8 cellular contexts compared by ENCODE assay signal in genomic region chr14:73723799-73724621, GRCh38. TPM values are rescaled to one million over a fixed set of nuclear protein-coding genes. Genes with fewer than 3 reads are reported as not detected.
A peak's percentile ranks its signal among the peaks of the same experiment; 100 is the strongest.
DNase-seq lines count a peak whose midpoint lies in the region; ATAC-seq and TF ChIP-seq lines count a peak whose summit lies in the region.

No MANE protein-coding gene starts in this region.

- no peak overlapping the region for H3T11ph ChIP-seq in H9 (ENCODE audit: low read length)

- H4K20me1 ChIP-seq in H9 (ENCODE audit: control insufficient read depth, insufficient read depth, insufficient read length), result no peaks in the 10 kb centered on the region

- POLR2A ChIA-PET in AG04450 (lab: Yijun Ruan, JAX), result interaction anchor here (0.7 to 1.7 kb wide), 7 partner anchors 10 to 164 kb away, joined by 3 to 10 read pairs (median 6); partner anchors contain the start of genes PNMA1 and ZNF410

- no peak overlapping the region for H4K8ac ChIP-seq in H9 (replicated peaks; ENCODE audit: insufficient read length, low read depth, low read length)

- H3K36me3 Mint-ChIP-seq in H9 (ENCODE audit: insufficient read depth in 1 of 3, low read depth in 3 of 3), result peaks cover 4 to 23% (median 17%) of the 10 kb centered on the region in 3 experiments; a peak in 6 of 7 replicates

- H3K4me1 Mint-ChIP-seq in H9, result peaks cover 57% of the 10 kb centered on the region in 2 experiments

- no peak overlapping the region for H3K14ac ChIP-seq in H9 (ENCODE audit: insufficient read depth, low read length)

- no peaks in the 10 kb centered on the region for H3K9me3 Mint-ChIP-seq in H9

- no peak overlapping the region for H2BK20ac ChIP-seq in H9 (ENCODE audit: low read depth, low read length, poor library complexity, severe bottlenecking)

- no peak overlapping the region for H3K18ac ChIP-seq in H9 (ENCODE audit: insufficient read length, low read depth, low read length)

- H2BK15ac ChIP-seq in H9 (ENCODE audit: low read depth, low read length), result no peak overlapping the region

- no peak overlapping the region for H3K23ac ChIP-seq in H9 (ENCODE audit: insufficient read length, low read depth, low read length)

- WGBS in H9 (ENCODE audit: extremely low coverage, insufficient read length, low lambda C conversion rate), result no CpG with 5 or more reads among the region's 12 CpGs
- WGBS in esophagus squamous epithelium, 2 donors, result 28 to 31% methylated on average over 11 to 12 of the region's 12 CpGs

- no peak overlapping the region for H2BK12ac ChIP-seq in H9 (ENCODE audit: insufficient read length, low read depth, low read length)

- no peaks in the 10 kb centered on the region for H3K79me1 ChIP-seq in H9 (ENCODE audit: insufficient read depth, low read depth, low read length, poor library complexity, severe bottlenecking)

- peak overlapping the region in 1 of 2 experiments; percentile 24; a peak in 2 of 5 replicates for H3K4me3 Mint-ChIP-seq in H9

- peaks cover 6% of the 10 kb centered on the region; the same call in 1 of the 2 replicates for H3K4me1 ChIP-seq in H9 (ENCODE audit: insufficient read depth, low read length)
- H3K4me1 ChIP-seq in esophagus squamous epithelium, result peaks cover 9 to 70% (median 54%) of the 10 kb centered on the region in 3 donors

- no peaks in the 10 kb centered on the region for H3K27me3 ChIP-seq in AG04450 (ENCODE audit: control insufficient read depth, insufficient read depth, low read length)
- no peaks in the 10 kb centered on the region for H3K27me3 ChIP-seq in H9 (ENCODE audit: insufficient read depth, low read length)
- H3K27me3 ChIP-seq in esophagus squamous epithelium, result no peaks in the 10 kb centered on the region

- DNase-seq in AG04450 (ENCODE audit: low read depth, low spot score) (peak; percentile 87), H9 (peak; percentile 38), SW 1271 (lab: John Stamatoyannopoulos, UW) (peak; percentile 48 to 76), esophagus squamous epithelium (lab: John Stamatoyannopoulos, UW) (no peak), omental fat pad (ENCODE audit: low spot score) (peak; percentile 64), cerebellar cortex (ENCODE audit: low spot score) (no peak)

- peak; percentile 87 for ATAC-seq in omental fat pad (ENCODE audit: low FRiP score)
- ATAC-seq in HG02885 (IDR thresholded peaks at IDR 0.05; ENCODE audit: poor library complexity, unreplicated experiment), result no peak
- no peak for ATAC-seq in GM21381 (IDR thresholded peaks at IDR 0.05; ENCODE audit: unreplicated experiment)

- no peak overlapping the region for H3K4me3 ChIP-seq in AG04450 (ENCODE audit: low read depth, low read length)
- H3K4me3 ChIP-seq in esophagus squamous epithelium, result peak overlapping the region in 1 of 4 donors; percentile 35

- H2AK5ac ChIP-seq in H9 (ENCODE audit: insufficient read length, low read length), result no peak overlapping the region

- intact Hi-C loops in esophagus squamous epithelium (cut with DNase I), result no loop called here

- H3K56ac ChIP-seq in H9 (ENCODE audit: insufficient read length, low read depth, low read length), result no peak overlapping the region

- H2AFZ ChIP-seq in H9 (ENCODE audit: low read length), result no peak overlapping the region

- H3K79me2 ChIP-seq in H9 (ENCODE audit: insufficient read depth, low read length), result no peaks in the 10 kb centered on the region

- H3K4me2 ChIP-seq in H9 (ENCODE audit: insufficient read depth, insufficient read length, low read length), result no peak overlapping the region

- TF ChIP-seq POLR2A in esophagus squamous epithelium (IDR thresholded peaks at IDR 0.05), result no peak

- H2BK5ac ChIP-seq in H9 (ENCODE audit: insufficient read length, low read length), result no peak overlapping the region

- no peak overlapping the region for H3K9ac ChIP-seq in H9 (ENCODE audit: extremely low read depth, insufficient read length, low read length)

- no peaks in the 10 kb centered on the region for H3K23me2 ChIP-seq in H9 (ENCODE audit: insufficient read length, low read depth, low read length, poor library complexity, severe bottlenecking)

- CTCF ChIA-PET in AG04450 (lab: Charles Lee), result interaction anchor here (0.5 to 1.2 kb wide), 5 partner anchors 8 to 152 kb away, joined by 3 to 5 read pairs (median 3); no protein-coding TSS in a partner anchor

- TF ChIP-seq CTCF in AG04450 (IDR thresholded peaks at IDR 0.05; ENCODE audit: low read depth, low read length), result peak; percentile 34
- no peak for TF ChIP-seq CTCF in H9 (conservative IDR thresholded peaks at IDR 0.05)
- peak in 3 of 6 experiments; percentile 17 to 42 (median 27) for TF ChIP-seq CTCF in esophagus squamous epithelium (IDR thresholded peaks at IDR 0.05)
- no peak for TF ChIP-seq CTCF in omental fat pad (IDR thresholded peaks at IDR 0.05)

- H3K27ac Mint-ChIP-seq in H9, result peak overlapping the region in 2 of 3 experiments; percentile 5 to 36; a peak in 4 of 7 replicates

- H2BK120ac ChIP-seq in H9 (ENCODE audit: low read depth, low read length, poor library complexity, severe bottlenecking), result no peak overlapping the region

- peaks cover 54 to 98% (median 65%) of the 10 kb centered on the region in 3 donors for H3K36me3 ChIP-seq in esophagus squamous epithelium

- no peak overlapping the region for H4K5ac ChIP-seq in H9 (ENCODE audit: insufficient read length, low read depth, low read length)

- no peak overlapping the region for H3K4ac ChIP-seq in H9 (ENCODE audit: low read depth, low read length)

- H3K27me3 Mint-ChIP-seq in H9 (ENCODE audit: low read depth), result peaks cover 3% of the 10 kb centered on the region; the same call in 1 of the 2 replicates

- H3K9me3 ChIP-seq in AG04450 (ENCODE audit: control insufficient read depth, insufficient read depth, low read length) (no peaks in the 10 kb centered on the region), H9 (ENCODE audit: control insufficient read depth, low read depth, low read length) (no peaks in the 10 kb centered on the region), esophagus squamous epithelium (no peaks in the 10 kb centered on the region)

- no peak overlapping the region for H4K91ac ChIP-seq in H9 (ENCODE audit: insufficient read length, low read depth, low read length)

- peak overlapping the region; percentile 81 for H3K27ac ChIP-seq in AG04450 (ENCODE audit: low read depth, low read length)
- no peak overlapping the region for H3K27ac ChIP-seq in H9 (ENCODE audit: insufficient read length, low read depth, low read length)
- H3K27ac ChIP-seq in esophagus squamous epithelium, result peak overlapping the region; percentile 64 to 87 (median 82)

RNA-seq across cellular contexts. Expression of gene PNMA1, which starts 9.8 kb away (rescaled TPM):
- polyA plus RNA-seq in AG04450 (2011; rRNA removed), result 21.3 and 21.5 TPM in 2 replicates
- polyA minus RNA-seq in AG04450 (2011; rRNA and poly(A)+ RNA removed), result 10.9 and 12.6 TPM in 2 replicates
- total RNA-seq in H9 (2021), result 56.1 and 58.0 TPM in 2 replicates
- 10 to 100 TPM in 1 of 4 donors, 1 to 10 TPM in 3; 4.2 to 13.9 (median 7.2) TPM for total RNA-seq in esophagus squamous epithelium
- 10 to 100 TPM; 14.8 to 22.6 (median 20.1) TPM for total RNA-seq in omental fat pad

Comparison
In these comparisons a context has a peak if more than half of its experiments do, and no peak if none do; other contexts are left out.
1. DNase-seq: peak in AG04450 (single experiment), H9 (single experiment), SW 1271 (2 of 2) and omental fat pad (single experiment); none in esophagus squamous epithelium (single experiment) and cerebellar cortex (single experiment).